In genomic region chr1:58944439-58944838, GRCh38 we compare ENCODE assay signal across 1 cellular context.
TF ChIP-seq lines count a peak whose summit lies in the region.

No MANE protein-coding gene starts in this region.

TF ChIP-seq in GM23338, 12 proteins besides CTCF, POLR2A, EP300 and RAD21 (continued from another document):
- TF ChIP-seq ZNF462 (CRISPR knock-in tag; IDR thresholded peaks at IDR 0.05), result no peak
- TF ChIP-seq JUNB (IDR thresholded peaks at IDR 0.05; ENCODE audit: unreplicated experiment), result no peak
- no peak for TF ChIP-seq ZNF114 (CRISPR knock-in tag; IDR thresholded peaks at IDR 0.05)
- TF ChIP-seq ETS1 (IDR thresholded peaks at IDR 0.05), result no peak
TF ChIP-seq in GM23338: peak in this region for 0.
